Comparison of ENCODE assay signal across 1 cellular context in genomic region chr3:13480340-13481318, GRCh38.
TF ChIP-seq lines count a peak whose summit lies in the region.

No MANE protein-coding gene starts in this region.

TF ChIP-seq in SK-N-SH treated with all-trans-retinoic acid at 6 μM for 48 hours, 23 proteins besides CTCF, POLR2A, EP300 and RAD21 (continued from another document):
- no peak for TF ChIP-seq POU6F1 (CRISPR knock-in tag; IDR thresholded peaks at IDR 0.05; ENCODE audit: borderline replicate concordance, low read depth)
- no peak for TF ChIP-seq PATZ1 (CRISPR knock-in tag; IDR thresholded peaks at IDR 0.05; ENCODE audit: borderline replicate concordance)
- no peak for TF ChIP-seq PPARA (CRISPR knock-in tag; IDR thresholded peaks at IDR 0.05; ENCODE audit: borderline replicate concordance)
- TF ChIP-seq SNAI2 (CRISPR knock-in tag; IDR thresholded peaks at IDR 0.05), result no peak
- TF ChIP-seq ZC3H10 (CRISPR knock-in tag; IDR thresholded peaks at IDR 0.05), result no peak
